ENCODE assay signal across 10 cellular contexts in the genomic region with DNA sequence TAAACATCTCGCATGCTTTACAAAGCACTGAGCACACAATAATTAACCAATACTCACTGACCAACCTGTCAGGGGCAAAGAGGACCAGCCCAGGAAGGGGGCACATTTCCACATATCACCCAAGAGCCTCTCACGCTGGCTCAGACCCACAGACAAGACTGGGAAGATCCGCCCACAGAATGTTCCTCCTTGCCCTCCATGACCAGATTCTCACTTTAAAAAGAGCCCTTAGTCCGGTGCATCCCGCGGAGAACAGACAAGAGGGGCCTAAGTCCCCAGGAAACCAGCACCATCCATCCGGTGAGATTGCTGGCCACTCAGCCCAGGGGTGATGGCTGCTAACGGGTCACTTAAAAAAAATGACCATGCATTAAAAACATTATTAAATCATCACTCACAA. TPM values are rescaled to one million over a fixed set of nuclear protein-coding genes. Genes with fewer than 3 reads are reported as not detected.
DNase-seq lines count a peak whose midpoint lies in the region; ATAC-seq, FAIRE-seq and TF ChIP-seq lines count a peak whose summit lies in the region.
"Had no signal": no experiment of that assay in that cellular context is flagged by ENCODE, and none has a peak within 500 bp of the region (broad histone marks: within the 10 kb centered on the region; RNA-seq: fewer than 3 reads in every experiment).

No MANE protein-coding gene starts in this region.

- H3K9me3 ChIP-seq in DND-41 (ENCODE audit: insufficient read depth, low read length, severe bottlenecking) (no peaks in the 10 kb centered on the region), osteoblast (ENCODE audit: low read depth, low read length) (no peaks in the 10 kb centered on the region)

- H3K4me2 ChIP-seq in DND-41 (ENCODE audit: insufficient read depth, low read length) (peak overlapping the region; percentile 59), KMS-11 (peak overlapping the region; percentile 51), osteoblast (ENCODE audit: insufficient read depth, low read length) (no peak overlapping the region)

- H3K79me2 ChIP-seq in DND-41 (ENCODE audit: insufficient read depth, low read length) = peaks cover 99% of the 10 kb centered on the region
- H3K79me2 ChIP-seq in KMS-11 (ENCODE audit: insufficient read depth, low read depth) = peaks cover 98% of the 10 kb centered on the region; the same call in 1 of the 2 replicates
- H3K79me2 ChIP-seq in osteoblast (ENCODE audit: insufficient read depth, low read length) = no peaks in the 10 kb centered on the region

- DNase-seq in DND-41 (no peak), osteoblast (ENCODE audit: insufficient read length, low spot score, missing footprints) (peak; percentile 76), GM13976 (ENCODE audit: low spot score) (no peak), urothelium cell line (ENCODE audit: low spot score) (no peak)
- DNase-seq in activated naive CD8-positive, alpha-beta T cell treated with anti-CD3 and anti-CD28 coated beads for 36 hours = no peak
- DNase-seq: KG1; stimulated activated CD4-positive, alpha-beta T cell treated with anti-CD3 and anti-CD28 coated beads, Interleukin-12 subunit alpha, Interleukin-12 subunit beta, amount 100 ng/mL, for 4 hours had no signal

- H3K9me3 Mint-ChIP-seq in activated naive CD8-positive, alpha-beta T cell treated with anti-CD3 and anti-CD28 coated beads for 36 hours = no peaks in the 10 kb centered on the region

- H3K27ac ChIP-seq in DND-41 (ENCODE audit: low read length) (peak overlapping the region; percentile 92), KMS-11 (no peak overlapping the region), osteoblast (ENCODE audit: low read depth, low read length) (no peak overlapping the region)

- FAIRE-seq in urothelium cell line (lab: Jason Lieb, UNC) = no peak
- FAIRE-seq: RCC 7860 had no signal

- H4K20me1 ChIP-seq in DND-41 (ENCODE audit: insufficient read depth, low read length) = peaks cover 86% of the 10 kb centered on the region
- H4K20me1 ChIP-seq in KMS-11 (ENCODE audit: insufficient read depth) = peaks cover 49% of the 10 kb centered on the region
- no peaks in the 10 kb centered on the region for H4K20me1 ChIP-seq in osteoblast (ENCODE audit: insufficient read depth, low read length)

- no peaks in the 10 kb centered on the region for H3K27me3 ChIP-seq in DND-41 (ENCODE audit: insufficient read depth, low read length, poor library complexity)
- H3K27me3 ChIP-seq in KMS-11 (ENCODE audit: insufficient read depth, low read depth) = no peaks in the 10 kb centered on the region
- peaks cover 2% of the 10 kb centered on the region for H3K27me3 ChIP-seq in osteoblast (ENCODE audit: insufficient read depth, low read length)

- H2AFZ ChIP-seq in DND-41 (ENCODE audit: low read depth, low read length) (no peak overlapping the region), KMS-11 (ENCODE audit: low read depth) (no peak overlapping the region), osteoblast (ENCODE audit: low read length) (no peak overlapping the region)

- in situ Hi-C loops in GM13976 (cut with MboI; ENCODE audit: low sequenced_read_pairs, unreplicated experiment) = no loop called here

- ATAC-seq in DND-41 (ENCODE audit: insufficient read depth, low read depth) (peak; percentile 3; the same call in 1 of the 3 replicates), GM18867 (IDR thresholded peaks at IDR 0.05; ENCODE audit: unreplicated experiment) (no peak)

- peaks cover 89% of the 10 kb centered on the region for H3K36me3 Mint-ChIP-seq in activated naive CD8-positive, alpha-beta T cell treated with anti-CD3 and anti-CD28 coated beads for 36 hours

- H3K4me3 ChIP-seq in DND-41 (ENCODE audit: low read depth in 1 of 2, low read length in 2 of 2) = no peak overlapping the region
- no peak overlapping the region for H3K4me3 ChIP-seq in KMS-11 (IDR thresholded peaks at IDR 0.05; ENCODE audit: insufficient read depth, low read depth, low read length)
- H3K4me3 ChIP-seq in osteoblast (ENCODE audit: insufficient read depth, low read length) = no peak overlapping the region

- H3K9ac ChIP-seq in DND-41 (ENCODE audit: low read depth, low read length) (peak overlapping the region; percentile 51), KMS-11 (no peak overlapping the region)

- H3K4me1 ChIP-seq in DND-41 (ENCODE audit: insufficient read depth, low read length) (peaks cover 71% of the 10 kb centered on the region), KMS-11 (ENCODE audit: low read depth, poor library complexity, severe bottlenecking) (peaks cover 63% of the 10 kb centered on the region), osteoblast (ENCODE audit: insufficient read depth, low read length) (peaks cover 8% of the 10 kb centered on the region)

- peaks cover 4% of the 10 kb centered on the region for H3K27me3 Mint-ChIP-seq in activated naive CD8-positive, alpha-beta T cell treated with anti-CD3 and anti-CD28 coated beads for 36 hours

- peaks cover 93% of the 10 kb centered on the region for H3K4me1 Mint-ChIP-seq in activated naive CD8-positive, alpha-beta T cell treated with anti-CD3 and anti-CD28 coated beads for 36 hours

- peak overlapping the region; percentile 98 for H3K27ac Mint-ChIP-seq in activated naive CD8-positive, alpha-beta T cell treated with anti-CD3 and anti-CD28 coated beads for 36 hours

- H3K36me3 ChIP-seq in DND-41 (ENCODE audit: insufficient read depth, low read length) (peaks cover 56% of the 10 kb centered on the region), KMS-11 (ENCODE audit: insufficient read depth) (no peaks in the 10 kb centered on the region), osteoblast (ENCODE audit: insufficient read depth, low read length) (no peaks in the 10 kb centered on the region)

- peak overlapping the region; percentile 76 for H3K4me3 Mint-ChIP-seq in activated naive CD8-positive, alpha-beta T cell treated with anti-CD3 and anti-CD28 coated beads for 36 hours

- TF ChIP-seq CTCF in DND-41 (IDR thresholded peaks at IDR 0.05; ENCODE audit: borderline replicate concordance, extremely low read depth, low read length, poor library complexity, severe bottlenecking) (no peak), KMS-11 (conservative IDR thresholded peaks at IDR 0.05; ENCODE audit: low read depth, low read length) (no peak), osteoblast (IDR thresholded peaks at IDR 0.05; ENCODE audit: extremely low read depth, low read depth, low read length) (no peak), GM13976 (IDR thresholded peaks at IDR 0.05; ENCODE audit: borderline replicate concordance, control extremely low read depth, extremely low read depth, insufficient read depth, missing control alignments) (no peak)

RNA-seq across cellular contexts. Expression of gene SEMA4D, which starts 32.9 kb away (rescaled TPM):
- 100 to 1,000 TPM; 239 to 245 TPM for total RNA-seq in activated naive CD8-positive, alpha-beta T cell treated with anti-CD3 and anti-CD28 coated beads for 36 hours
- total RNA-seq in osteoblast = 0.72 and 0.88 TPM in 2 replicates

Comparison
In these comparisons a context has a peak if more than half of its experiments do, and no peak if none do; other contexts are left out.
1. RNA of gene SEMA4D, which starts 32.9 kb away (total RNA-seq): 239 to 245 TPM in activated naive CD8-positive, alpha-beta T cell treated with anti-CD3 and anti-CD28 coated beads for 36 hours; 0.72 to 0.88 TPM in osteoblast; every median in the first group is over 100 times any median in the second.